9 cellular contexts compared by ENCODE assay signal in genomic region chr6:138289739-138290138, GRCh38.
DNase-seq lines count a peak whose midpoint lies in the region; ATAC-seq and TF ChIP-seq lines count a peak whose summit lies in the region.
"Had no signal": no experiment of that assay in that cellular context is flagged by ENCODE, and none has a peak within 500 bp of the region (broad histone marks: within the 10 kb centered on the region; RNA-seq: fewer than 3 reads in every experiment).

No MANE protein-coding gene starts in this region.

- no peaks in the 10 kb centered on the region for H3K27me3 ChIP-seq in osteoblast (ENCODE audit: insufficient read depth, low read length)

- no peaks in the 10 kb centered on the region for H3K9me3 ChIP-seq in osteoblast (ENCODE audit: low read depth, low read length)

- ATAC-seq in GM19455 (IDR thresholded peaks at IDR 0.05; ENCODE audit: unreplicated experiment), result no peak

- no peaks in the 10 kb centered on the region for H4K20me1 ChIP-seq in osteoblast (ENCODE audit: insufficient read depth, low read length)

- no peak overlapping the region for H3K4me3 ChIP-seq in HFF-Myc (replicated peaks; ENCODE audit: low read depth, low read length)
- no peak overlapping the region for H3K4me3 ChIP-seq in osteoblast (ENCODE audit: insufficient read depth, low read length)
- H3K4me3 ChIP-seq: lung had no signal

- DNase-seq in DMS 273 (lab: John Stamatoyannopoulos, UW; ENCODE audit: unreplicated experiment) (peak; percentile 51), DMS 273 treated with DMSO at 0.1 percent for 48 hours (lab: John Stamatoyannopoulos, UW) (no peak), HFF-Myc (ENCODE audit: extremely low read depth, low read depth) (no peak), mucosa of gallbladder (ENCODE audit: low spot score) (peak; percentile 24), osteoblast (ENCODE audit: insufficient read length, low spot score, missing footprints) (no peak)
- DNase-seq in central memory CD4-positive, alpha-beta T cell, result no peak

- peaks cover 12% of the 10 kb centered on the region for H3K4me1 ChIP-seq in osteoblast (ENCODE audit: insufficient read depth, low read length)

- H3K27ac ChIP-seq in VCaP, result peak overlapping the region; percentile 28; the same call in 1 of the 2 replicates
- no peak overlapping the region for H3K27ac ChIP-seq in osteoblast (ENCODE audit: low read depth, low read length)

- H3K4me2 ChIP-seq in osteoblast (ENCODE audit: insufficient read depth, low read length), result no peak overlapping the region

- no peak overlapping the region for H2AFZ ChIP-seq in osteoblast (ENCODE audit: low read length)

- peak; percentile 8 for TF ChIP-seq CTCF in HFF-Myc (IDR thresholded peaks at IDR 0.05; ENCODE audit: low read depth, low read length, missing control alignments)
- peak; percentile 69 for TF ChIP-seq CTCF in VCaP (conservative IDR thresholded peaks at IDR 0.05)
- TF ChIP-seq CTCF in osteoblast (IDR thresholded peaks at IDR 0.05; ENCODE audit: extremely low read depth, low read depth, low read length), result no peak

- H3K79me2 ChIP-seq in osteoblast (ENCODE audit: insufficient read depth, low read length), result no peaks in the 10 kb centered on the region

- H3K36me3 ChIP-seq in osteoblast (ENCODE audit: insufficient read depth, low read length), result no peaks in the 10 kb centered on the region

Comparison
In these comparisons a context has a peak if more than half of its experiments do, and no peak if none do; other contexts are left out.
1. DNase-seq: peak in DMS 273 (single experiment) and mucosa of gallbladder (single experiment); none in DMS 273 treated with DMSO at 0.1 percent for 48 hours (single experiment), HFF-Myc (single experiment), central memory CD4-positive, alpha-beta T cell (single experiment) and osteoblast (single experiment).